In the genomic region with DNA sequence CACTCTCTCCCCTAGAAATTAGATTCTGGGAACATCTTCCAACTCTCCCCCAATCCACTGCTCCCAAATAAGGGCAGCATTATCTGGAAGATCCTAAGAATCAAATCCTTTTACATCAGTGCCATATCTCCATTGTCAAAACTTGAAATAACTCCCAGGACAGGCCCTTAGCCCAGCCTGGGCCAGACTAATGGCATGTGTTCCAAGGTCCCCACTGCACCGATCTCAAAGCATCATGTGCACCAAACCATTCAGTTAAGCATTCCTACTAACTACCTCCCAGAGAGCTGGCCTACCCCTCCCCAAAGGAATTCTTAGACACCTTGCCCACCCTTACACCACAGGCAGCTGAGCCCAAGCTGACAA, we compare ENCODE assay signal across 1 cellular context.
TF ChIP-seq lines count a peak whose summit lies in the region.

No MANE protein-coding gene starts in this region.

TF ChIP-seq in WTC11, 78 proteins besides CTCF, POLR2A, EP300 and RAD21 (continued from another document):
- TF ChIP-seq AFF4 (CRISPR knock-in tag; IDR thresholded peaks at IDR 0.05; ENCODE audit: borderline replicate concordance) (no peak), CREB1 (CRISPR knock-in tag; IDR thresholded peaks at IDR 0.05) (no peak), RORB (CRISPR knock-in tag; IDR thresholded peaks at IDR 0.05) (no peak), TEAD4 (CRISPR knock-in tag; IDR thresholded peaks at IDR 0.05) (no peak), ZBTB21 (CRISPR knock-in tag; IDR thresholded peaks at IDR 0.05; ENCODE audit: borderline replicate concordance) (no peak)
- TF ChIP-seq, protein P1, sequence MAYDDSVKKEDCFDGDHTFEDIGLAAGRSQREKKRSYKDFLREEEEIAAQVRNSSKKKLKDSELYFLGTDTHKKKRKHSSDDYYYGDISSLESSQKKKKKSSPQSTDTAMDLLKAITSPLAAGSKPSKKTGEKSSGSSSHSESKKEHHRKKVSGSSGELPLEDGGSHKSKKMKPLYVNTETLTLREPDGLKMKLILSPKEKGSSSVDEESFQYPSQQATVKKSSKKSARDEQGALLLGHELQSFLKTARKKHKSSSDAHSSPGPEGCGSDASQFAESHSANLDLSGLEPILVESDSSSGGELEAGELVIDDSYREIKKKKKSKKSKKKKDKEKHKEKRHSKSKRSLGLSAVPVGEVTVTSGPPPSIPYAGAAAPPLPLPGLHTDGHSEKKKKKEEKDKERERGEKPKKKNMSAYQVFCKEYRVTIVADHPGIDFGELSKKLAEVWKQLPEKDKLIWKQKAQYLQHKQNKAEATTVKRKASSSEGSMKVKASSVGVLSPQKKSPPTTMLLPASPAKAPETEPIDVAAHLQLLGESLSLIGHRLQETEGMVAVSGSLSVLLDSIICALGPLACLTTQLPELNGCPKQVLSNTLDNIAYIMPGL (CRISPR knock-in tag; IDR thresholded peaks at IDR 0.05) = no peak
